Comparison of ENCODE assay signal across 8 cellular contexts in the genomic region with DNA sequence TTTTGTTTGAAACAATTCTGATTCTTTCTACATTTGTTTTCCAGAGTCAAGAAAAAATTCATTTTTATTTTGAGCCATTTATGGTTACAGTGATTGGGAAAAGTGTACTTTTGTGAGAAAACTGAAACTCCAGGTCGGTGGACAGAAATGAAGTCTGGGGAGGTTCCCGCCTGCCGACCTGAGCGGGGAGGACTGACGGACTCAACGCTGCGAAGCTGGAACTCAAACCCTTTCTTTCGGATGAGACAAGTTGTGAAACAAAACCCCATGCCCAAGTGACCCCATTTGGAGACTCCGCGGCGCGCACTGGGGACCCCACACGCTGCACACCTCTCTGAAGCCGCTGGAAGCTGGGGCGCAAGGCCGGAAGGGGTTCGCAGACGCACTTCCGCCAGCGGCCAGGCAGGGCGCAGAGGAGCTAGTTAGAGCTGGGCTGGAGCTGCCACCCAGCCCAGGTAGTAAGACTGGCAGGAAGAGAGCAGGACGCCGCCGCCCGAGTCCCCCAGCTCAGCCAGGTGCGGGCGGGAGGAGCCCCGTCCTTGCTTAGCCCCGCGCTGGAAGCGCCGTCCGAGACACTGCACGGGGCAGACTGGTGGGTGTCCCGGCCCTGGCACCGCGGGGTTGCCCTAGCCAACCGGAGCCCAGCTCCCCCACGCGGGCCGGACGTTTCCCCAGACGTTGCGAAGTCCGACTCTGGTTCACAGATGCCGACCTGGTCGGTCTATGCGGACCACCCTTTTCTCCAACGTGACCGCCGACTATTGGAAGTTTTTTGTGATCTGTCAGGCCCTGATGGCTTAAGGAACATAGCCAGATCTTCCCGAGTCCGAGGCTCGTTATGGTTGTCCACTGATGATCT. TPM values are rescaled to one million over a fixed set of nuclear protein-coding genes. Genes with fewer than 3 reads are reported as not detected.
DNase-seq lines count a peak whose midpoint lies in the region; ATAC-seq and TF ChIP-seq lines count a peak whose summit lies in the region.

No MANE protein-coding gene starts in this region.

- TF ChIP-seq CTCF in DOHH2 (IDR thresholded peaks at IDR 0.05; ENCODE audit: low read depth, low read length, poor library complexity, severe bottlenecking) (peak; percentile 64), fibroblast of villous mesenchyme (IDR thresholded peaks at IDR 0.05; ENCODE audit: insufficient read depth, low read depth, low read length) (peak; percentile 67), neural cell (IDR thresholded peaks at IDR 0.05; ENCODE audit: poor library complexity, severe bottlenecking) (peak; percentile 79)

- no peaks in the 10 kb centered on the region for H3K36me3 Mint-ChIP-seq in stimulated activated naive CD8-positive, alpha-beta T cell treated with anti-CD3 and anti-CD28 coated beads, Interleukin-15, Interleukin-2, amounts not matched to agents 100 ng/mL and 50 ng/mL, for 24 hours (ENCODE audit: low read depth)

- peak overlapping the region; percentile 94 for H3K27ac Mint-ChIP-seq in stimulated activated naive CD8-positive, alpha-beta T cell treated with anti-CD3 and anti-CD28 coated beads, Interleukin-15, Interleukin-2, amounts not matched to agents 100 ng/mL and 50 ng/mL, for 24 hours

- H2AFZ ChIP-seq in Karpas-422 (ENCODE audit: low read length) = peak overlapping the region; percentile 87
- peak overlapping the region; percentile 69 for H2AFZ ChIP-seq in neural cell (ENCODE audit: low read depth, low read length)

- H3K9me2 ChIP-seq in DOHH2 (replicated peaks; ENCODE audit: control insufficient read depth, low read length) (no peaks in the 10 kb centered on the region), Karpas-422 (replicated peaks; ENCODE audit: insufficient read depth, low read length) (no peaks in the 10 kb centered on the region), neural cell (ENCODE audit: insufficient read depth, low read length) (no peaks in the 10 kb centered on the region)

- H3F3A ChIP-seq in DOHH2 (ENCODE audit: control insufficient read depth, insufficient read depth) (peaks cover 5% of the 10 kb centered on the region; the same call in 1 of the 2 replicates), neural cell (ENCODE audit: insufficient read depth, low read length, poor library complexity, severe bottlenecking) (peaks cover 3% of the 10 kb centered on the region)

- H4K20me1 ChIP-seq in DOHH2 (ENCODE audit: control insufficient read depth, insufficient read depth, low read depth, low read length) (no peaks in the 10 kb centered on the region), Karpas-422 (ENCODE audit: insufficient read depth, low read depth, low read length) (no peaks in the 10 kb centered on the region), neural cell (ENCODE audit: insufficient read depth) (no peaks in the 10 kb centered on the region)

- peaks cover 11% of the 10 kb centered on the region for H3K4me1 Mint-ChIP-seq in stimulated activated naive CD8-positive, alpha-beta T cell treated with anti-CD3 and anti-CD28 coated beads, Interleukin-15, Interleukin-2, amounts not matched to agents 100 ng/mL and 50 ng/mL, for 24 hours (ENCODE audit: low read depth)

- H3K27me3 ChIP-seq in DOHH2 (ENCODE audit: control insufficient read depth, low read length) = no peaks in the 10 kb centered on the region
- H3K27me3 ChIP-seq in Karpas-422 (ENCODE audit: low read length) = no peaks in the 10 kb centered on the region
- no peaks in the 10 kb centered on the region for H3K27me3 ChIP-seq in neural cell (ENCODE audit: insufficient read depth, low read depth, low read length)

- TF ChIP-seq RAD21 in neural cell (conservative IDR thresholded peaks at IDR 0.05) = peak; percentile 52

- peak overlapping the region; percentile 79 for H3K9ac ChIP-seq in Karpas-422 (ENCODE audit: low read length)
- H3K9ac ChIP-seq in neural cell (ENCODE audit: low read length) = peak overlapping the region; percentile 73

- H3K9me3 Mint-ChIP-seq in stimulated activated naive CD8-positive, alpha-beta T cell treated with anti-CD3 and anti-CD28 coated beads, Interleukin-15, Interleukin-2, amounts not matched to agents 100 ng/mL and 50 ng/mL, for 24 hours = peaks cover 5% of the 10 kb centered on the region

- H3K27me3 Mint-ChIP-seq in stimulated activated naive CD8-positive, alpha-beta T cell treated with anti-CD3 and anti-CD28 coated beads, Interleukin-15, Interleukin-2, amounts not matched to agents 100 ng/mL and 50 ng/mL, for 24 hours = peaks cover 10% of the 10 kb centered on the region

- peak; percentile 99 for ATAC-seq in GM21723 (IDR thresholded peaks at IDR 0.05; ENCODE audit: unreplicated experiment)

- H3K27ac ChIP-seq in DOHH2 (ENCODE audit: low read depth, low read length) (peak overlapping the region; percentile 52), Karpas-422 (ENCODE audit: low read length) (peak overlapping the region; percentile 14; the same call in 1 of the 2 replicates), neural cell (ENCODE audit: low read length) (no peak overlapping the region)

- TF ChIP-seq EP300 in neural cell (conservative IDR thresholded peaks at IDR 0.05; ENCODE audit: poor library complexity, severe bottlenecking) = no peak

- peak overlapping the region; percentile 86 for H3K4me3 ChIP-seq in DOHH2 (ENCODE audit: low read length)
- peak overlapping the region; percentile 84 for H3K4me3 ChIP-seq in Karpas-422 (ENCODE audit: low read length)
- H3K4me3 ChIP-seq in fibroblast of villous mesenchyme (ENCODE audit: low read depth, low read length) = peak overlapping the region; percentile 80
- peak overlapping the region; percentile 92 for H3K4me3 ChIP-seq in neural cell (ENCODE audit: low read length)

- peak overlapping the region; percentile 90 for H3K4me2 ChIP-seq in DOHH2 (ENCODE audit: low read length)
- H3K4me2 ChIP-seq in Karpas-422 (ENCODE audit: low read depth, low read length, poor library complexity, severe bottlenecking) = peak overlapping the region; percentile 93
- H3K4me2 ChIP-seq in neural cell (ENCODE audit: low read length) = peak overlapping the region; percentile 80

- H3K36me3 ChIP-seq in DOHH2 (ENCODE audit: control insufficient read depth, low read length) (no peaks in the 10 kb centered on the region), Karpas-422 (ENCODE audit: insufficient read depth, low read length) (no peaks in the 10 kb centered on the region), neural cell (ENCODE audit: insufficient read depth, low read length) (no peaks in the 10 kb centered on the region)

- H3K4me3 Mint-ChIP-seq in stimulated activated naive CD8-positive, alpha-beta T cell treated with anti-CD3 and anti-CD28 coated beads, Interleukin-15, Interleukin-2, amounts not matched to agents 100 ng/mL and 50 ng/mL, for 24 hours = peak overlapping the region; percentile 88

- H3K79me2 ChIP-seq in DOHH2 (ENCODE audit: control insufficient read depth, low read length) = no peaks in the 10 kb centered on the region
- no peaks in the 10 kb centered on the region for H3K79me2 ChIP-seq in Karpas-422 (ENCODE audit: low read length)
- H3K79me2 ChIP-seq in neural cell (replicated peaks; ENCODE audit: insufficient read depth, low read length) = no peaks in the 10 kb centered on the region

- H3K4me1 ChIP-seq in DOHH2 (ENCODE audit: control insufficient read depth, low read length) (peaks cover 26% of the 10 kb centered on the region), Karpas-422 (ENCODE audit: low read length) (peaks cover 19% of the 10 kb centered on the region)

- DNase-seq in Karpas-422 (peak; percentile 97), RKO (ENCODE audit: low spot score) (peak; percentile 92), fibroblast of villous mesenchyme (ENCODE audit: low read depth) (peak; percentile 68)
- DNase-seq in activated T-helper 9 cell treated with anti-CD3 and anti-CD28 coated beads, Interleukin-2, amount 50 U/mL, for 16 hours (ENCODE audit: low read depth) = peak; percentile 71

- no peaks in the 10 kb centered on the region for H3K9me3 ChIP-seq in DOHH2 (ENCODE audit: control insufficient read depth, insufficient read depth, low read length)
- no peaks in the 10 kb centered on the region for H3K9me3 ChIP-seq in Karpas-422 (ENCODE audit: low read length)
- no peaks in the 10 kb centered on the region for H3K9me3 ChIP-seq in neural cell (ENCODE audit: low read length)

TF ChIP-seq in neural cell, 6 proteins besides CTCF, POLR2A, EP300 and RAD21 (continues in another document):
- TF ChIP-seq EZH2 (IDR thresholded peaks at IDR 0.05; ENCODE audit: borderline replicate concordance, insufficient read depth, low read length, poor library complexity, severe bottlenecking) = no peak
- TF ChIP-seq POLR2AphosphoS5 (IDR thresholded peaks at IDR 0.05) = peak; percentile 64
- TF ChIP-seq SMC3 (conservative IDR thresholded peaks at IDR 0.05; ENCODE audit: poor library complexity) = peak; percentile 58
- peak; percentile 55 for TF ChIP-seq MXI1 (conservative IDR thresholded peaks at IDR 0.05; ENCODE audit: poor library complexity, severe bottlenecking)

RNA-seq across cellular contexts. Expression of a gene that starts 19.8 kb away (rescaled TPM):
- 4.8 and 5.9 TPM in 2 replicates for total RNA-seq in Karpas-422 (2014; rRNA removed; shearing (Covaris generic); ENCODE audit: low replicate concordance)
- total RNA-seq in fibroblast of villous mesenchyme = 2.2 and 3.2 TPM in 2 replicates
- 31.9 and 36.6 TPM in 2 replicates for polyA plus RNA-seq in neural cell
- 24.3 and 31.5 TPM in 2 replicates for polyA minus RNA-seq in neural cell

RNA-seq across cellular contexts. Expression of a gene that starts 24.3 kb away (rescaled TPM):
- total RNA-seq in Karpas-422 (2014; rRNA removed; shearing (Covaris generic); ENCODE audit: low replicate concordance) = 0.26 and 1.6 TPM in 2 replicates
- 0.32 and 0.86 TPM in 2 replicates for total RNA-seq in fibroblast of villous mesenchyme
- 1.4 and 1.6 TPM in 2 replicates for polyA plus RNA-seq in neural cell
- polyA minus RNA-seq in neural cell = 1.2 and 1.5 TPM in 2 replicates

RNA-seq across cellular contexts. Expression of a gene that starts 37.1 kb away (rescaled TPM):
- 30.0 and 48.9 TPM in 2 replicates for total RNA-seq in Karpas-422 (2014; rRNA removed; shearing (Covaris generic); ENCODE audit: low replicate concordance)
- total RNA-seq in fibroblast of villous mesenchyme = 14.5 and 20.3 TPM in 2 replicates
- 17.2 and 22.0 TPM in 2 replicates for polyA plus RNA-seq in neural cell
- polyA minus RNA-seq in neural cell = 58.2 and 73.5 TPM in 2 replicates
